In genomic region chr2:85914525-85914881, GRCh38 we compare ENCODE assay signal across 16 cellular contexts. TPM values are rescaled to one million over a fixed set of nuclear protein-coding genes. Genes with fewer than 3 reads are reported as not detected.
A peak's percentile ranks its signal among the peaks of the same experiment; 100 is the strongest.
DNase-seq lines count a peak whose midpoint lies in the region; ATAC-seq, FAIRE-seq and TF ChIP-seq lines count a peak whose summit lies in the region.
"Had no signal": no experiment of that assay in that cellular context is flagged by ENCODE, and none has a peak within 500 bp of the region (broad histone marks: within the 10 kb centered on the region; RNA-seq: fewer than 3 reads in every experiment).

No MANE protein-coding gene starts in this region.

- H3K79me2 ChIP-seq in H1 (ENCODE audit: control insufficient read depth in 1 of 2, insufficient read depth in 2 of 2, low read length in 2 of 2): no peaks in the 10 kb centered on the region

- H3K4me1 ChIP-seq in A549 (peaks cover 44% of the 10 kb centered on the region), IMR-90 (ENCODE audit: control insufficient read depth, insufficient read depth, low read length) (peaks cover 5% of the 10 kb centered on the region), H1 (replicated peaks in 1 of 4; ENCODE audit: control insufficient read depth in 3 of 4, insufficient read depth in 4 of 4, low read length in 3 of 4) (no peaks in the 10 kb centered on the region), esophagus squamous epithelium (peaks cover 0 to 41% (median 14%) of the 10 kb centered on the region in 3 donors)
- H3K4me1 ChIP-seq: BE2C had no signal

- H3K56ac ChIP-seq in IMR-90 (ENCODE audit: extremely low read depth, insufficient read depth, low read length): no peak overlapping the region
- H3K56ac ChIP-seq in H1 (replicated peaks; ENCODE audit: insufficient read length, low read depth, low read length): no peak overlapping the region

- H3K36me3 ChIP-seq in IMR-90 (ENCODE audit: control insufficient read depth, insufficient read depth, low read length) (no peaks in the 10 kb centered on the region), H1 (ENCODE audit: control insufficient read depth in 2 of 4, insufficient read depth in 4 of 4, low read length in 3 of 4) (no peaks in the 10 kb centered on the region), WERI-Rb-1 (no peaks in the 10 kb centered on the region), esophagus squamous epithelium (no peaks in the 10 kb centered on the region)
- H3K36me3 ChIP-seq: BE2C had no signal

- FAIRE-seq in A549 (lab: Jason Lieb, UNC) (no peak), H1 (lab: Jason Lieb, UNC) (no peak)
- FAIRE-seq: RCC 7860 had no signal

- H3K79me1 ChIP-seq in IMR-90 (ENCODE audit: low read depth in 1 of 2, low read length in 2 of 2) (no peaks in the 10 kb centered on the region), H1 (ENCODE audit: low read depth, low read length) (no peaks in the 10 kb centered on the region)

- no peaks in the 10 kb centered on the region for H3K36me3 Mint-ChIP-seq in nephron (ENCODE audit: low read depth)

- H3K9me3 ChIP-seq in A549 (no peaks in the 10 kb centered on the region), IMR-90 (ENCODE audit: control insufficient read depth, insufficient read depth, low read length) (no peaks in the 10 kb centered on the region), H1 (ENCODE audit: insufficient read depth in 2 of 2, low read depth in 1 of 2, low read length in 1 of 2) (no peaks in the 10 kb centered on the region), WERI-Rb-1 (ENCODE audit: severe bottlenecking) (no peaks in the 10 kb centered on the region), esophagus squamous epithelium (no peaks in the 10 kb centered on the region)
- H3K9me3 ChIP-seq: BE2C had no signal

- CTCF ChIA-PET in A549 (lab: Yijun Ruan, JAX) (interaction anchor here (0.6 to 10.4 kb wide), 5 partner anchors 10 to 168 kb away, joined by 3 to 95 read pairs (median 5); partner anchors contain the start of gene ST3GAL5), IMR-90 (lab: Yijun Ruan, JAX) (interaction anchor here (1.0 kb wide), 1 partner anchor 26 kb away, joined by 3 read pairs; the partner anchor contains the start of gene ST3GAL5), H1 (lab: Charles Lee; ENCODE audit: partially characterized antibody) (no interaction called here)

- H2BK20ac ChIP-seq in IMR-90 (ENCODE audit: low read depth, low read length): no peak overlapping the region
- no peak overlapping the region for H2BK20ac ChIP-seq in H1 (ENCODE audit: low read length)

- H2AFZ ChIP-seq in IMR-90 (replicated peaks; ENCODE audit: low read length, poor library complexity) (no peak overlapping the region), H1 (ENCODE audit: low read length) (no peak overlapping the region)

- in situ Hi-C loops in IMR-90 (cut with MboI; ENCODE audit: low sequenced_read_pairs): no loop called here

- intact Hi-C loops in IMR-90 (cut with micrococcal nuclease) (loop anchor here (10.0 kb wide), 1 partner anchor 920 kb away; no protein-coding TSS in a partner anchor), esophagus squamous epithelium (cut with DNase I) (no loop called here)

- H2AK5ac ChIP-seq in IMR-90 (ENCODE audit: low read depth, low read length): peak overlapping the region; percentile 66; the same call in 1 of the 2 replicates
- no peak overlapping the region for H2AK5ac ChIP-seq in H1 (ENCODE audit: low read depth, low read length)

- no peak overlapping the region for H2BK12ac ChIP-seq in H1 (ENCODE audit: low read depth, low read length)

- H3K9ac ChIP-seq in IMR-90 (ENCODE audit: low read depth, low read length): no peak overlapping the region
- no peak overlapping the region for H3K9ac ChIP-seq in H1 (replicated peaks in 1 of 4; ENCODE audit: extremely low read depth in 1 of 4, low read depth in 3 of 4, low read length in 3 of 4)

- H3K14ac ChIP-seq in IMR-90 (replicated peaks; ENCODE audit: low read depth, low read length): no peak overlapping the region
- no peak overlapping the region for H3K14ac ChIP-seq in H1 (ENCODE audit: insufficient read length)

- H3K4me3 Mint-ChIP-seq in nephron: no peak overlapping the region

- peaks cover 3% of the 10 kb centered on the region; the same call in 1 of the 2 replicates for H3K9me1 ChIP-seq in IMR-90 (ENCODE audit: insufficient read depth, low read length)

- H3K4ac ChIP-seq in IMR-90 (ENCODE audit: low read depth, low read length) (no peak overlapping the region), H1 (replicated peaks; ENCODE audit: insufficient read length, low read depth, low read length) (no peak overlapping the region)

- H3K27me3 Mint-ChIP-seq in nephron (ENCODE audit: low read depth): no peaks in the 10 kb centered on the region

- TF ChIP-seq EP300 in A549 (IDR thresholded peaks at IDR 0.05): no peak
- TF ChIP-seq EP300 in H1 (IDR thresholded peaks at IDR 0.05; ENCODE audit: borderline replicate concordance in 1 of 2, low read depth in 2 of 2, low read length in 2 of 2): no peak

- H3K18ac ChIP-seq in IMR-90 (ENCODE audit: low read depth, low read length): no peak overlapping the region
- no peak overlapping the region for H3K18ac ChIP-seq in H1 (ENCODE audit: extremely low read depth, low read length)

- H3K27me3 ChIP-seq in IMR-90 (ENCODE audit: control insufficient read depth, insufficient read depth, low read length) (no peaks in the 10 kb centered on the region), H1 (replicated peaks in 1 of 4; ENCODE audit: control insufficient read depth in 3 of 4, extremely low read depth in 1 of 4, insufficient read depth in 3 of 4, low read length in 3 of 4) (no peaks in the 10 kb centered on the region), WERI-Rb-1 (ENCODE audit: insufficient read depth, low read depth, severe bottlenecking) (no peaks in the 10 kb centered on the region), esophagus squamous epithelium (peaks cover 0 to 24% (median 0%) of the 10 kb centered on the region in 4 donors)
- H3K27me3 ChIP-seq: BE2C had no signal

- dilution Hi-C loops in IMR-90 (cut with HindIII; ENCODE audit: low sequenced_read_pairs, unreplicated experiment): no loop called here

- peak overlapping the region in 2 of 3 experiments; percentile 67 to 72 for H3K27ac Mint-ChIP-seq in nephron

- no peaks in the 10 kb centered on the region for H3K9me3 Mint-ChIP-seq in nephron

- no peak overlapping the region for H3K4me3 ChIP-seq in A549
- no peak overlapping the region for H3K4me3 ChIP-seq in IMR-90 (ENCODE audit: insufficient read depth, low read depth, low read length)
- no peak overlapping the region for H3K4me3 ChIP-seq in H1 (ENCODE audit: extremely low read depth in 1 of 4, insufficient read depth in 2 of 4, low read depth in 3 of 4, low read length in 4 of 4)
- no peak overlapping the region for H3K4me3 ChIP-seq in WERI-Rb-1 (ENCODE audit: low read depth, low read length)
- no peak overlapping the region for H3K4me3 ChIP-seq in esophagus squamous epithelium

- TF ChIP-seq POLR2A in A549 (IDR thresholded peaks at IDR 0.05; ENCODE audit: low read length): no peak
- no peak for TF ChIP-seq POLR2A in IMR-90 (IDR thresholded peaks at IDR 0.05; ENCODE audit: low read depth, low read length)
- no peak for TF ChIP-seq POLR2A in H1 (IDR thresholded peaks at IDR 0.05; ENCODE audit: control extremely low read depth in 1 of 2, low read depth in 2 of 2, low read length in 2 of 2)
- no peak for TF ChIP-seq POLR2A in esophagus squamous epithelium (IDR thresholded peaks at IDR 0.05)

- TF ChIP-seq RAD21 in A549 (conservative IDR thresholded peaks at IDR 0.05 in 1 of 2, IDR thresholded peaks at IDR 0.05 in 1 of 2): no peak
- no peak for TF ChIP-seq RAD21 in IMR-90 (IDR thresholded peaks at IDR 0.05; ENCODE audit: low read length)
- TF ChIP-seq RAD21 in H1 (IDR thresholded peaks at IDR 0.05 in 1 of 2, conservative IDR thresholded peaks at IDR 0.05 in 1 of 2; ENCODE audit: low read depth in 2 of 2, low read length in 2 of 2): no peak

- H4K20me1 ChIP-seq in IMR-90 (ENCODE audit: insufficient read depth, low read length): peaks cover 4% of the 10 kb centered on the region; the same call in 1 of the 2 replicates
- H4K20me1 ChIP-seq in H1 (replicated peaks in 1 of 2; ENCODE audit: control insufficient read depth in 1 of 2, insufficient read depth in 2 of 2, low read length in 2 of 2): no peaks in the 10 kb centered on the region

- H3K23ac ChIP-seq in IMR-90 (ENCODE audit: low read depth, low read length): no peak overlapping the region
- H3K23ac ChIP-seq in H1 (ENCODE audit: insufficient read length): no peak overlapping the region

- ATAC-seq in A549 (no peak), IMR-90 (ENCODE audit: low read depth) (no peak)

- H4K8ac ChIP-seq in IMR-90 (ENCODE audit: low read depth in 2 of 2, low read length in 2 of 2): no peak overlapping the region
- no peak overlapping the region for H4K8ac ChIP-seq in H1 (ENCODE audit: extremely low read depth, insufficient read depth, low read length)

- H2AK9ac ChIP-seq in IMR-90 (replicated peaks; ENCODE audit: low read depth, low read length, poor library complexity): no peak overlapping the region

- POLR2A ChIA-PET in A549 (lab: Yijun Ruan, JAX) (no interaction called here), IMR-90 (lab: Charles Lee; ENCODE audit: unreplicated experiment) (no interaction called here), H1 (lab: Charles Lee; ENCODE audit: partially characterized antibody) (no interaction called here)

- no peak for TF ChIP-seq CTCF in A549 (IDR thresholded peaks at IDR 0.05)
- TF ChIP-seq CTCF in IMR-90 (conservative IDR thresholded peaks at IDR 0.05; ENCODE audit: low read depth, low read length): no peak
- TF ChIP-seq CTCF in H1 (IDR thresholded peaks at IDR 0.05; ENCODE audit: control extremely low read depth in 1 of 3, insufficient read depth in 1 of 3, low read depth in 1 of 3, low read length in 3 of 3): no peak
- TF ChIP-seq CTCF in nephron (IDR thresholded peaks at IDR 0.05; ENCODE audit: unreplicated experiment in 3 of 3): no peak
- no peak for TF ChIP-seq CTCF in WERI-Rb-1 (IDR thresholded peaks at IDR 0.05; ENCODE audit: low read depth, low read length)
- TF ChIP-seq CTCF in esophagus squamous epithelium (IDR thresholded peaks at IDR 0.05): no peak

- H2BK15ac ChIP-seq in IMR-90 (ENCODE audit: low read depth, low read length): no peak overlapping the region; the same call in 2 of the 3 replicates
- H2BK15ac ChIP-seq in H1 (ENCODE audit: low read length): no peak overlapping the region

- BruUV-seq in IMR-90 (replicated peaks; lab: Mats Ljungman, UMichigan): no TSS peak

- no peak overlapping the region for H4K5ac ChIP-seq in IMR-90 (ENCODE audit: low read depth, low read length)
- no peak overlapping the region for H4K5ac ChIP-seq in H1 (ENCODE audit: insufficient read length, low read depth, low read length)

- WGBS in A549 (ENCODE audit: missing lambda C conversion rate): 71% methylated on average over 2 of the region's 2 CpGs
- WGBS in IMR-90 (ENCODE audit: extremely low coverage in 2 of 2, insufficient read length in 1 of 2), 2 experiments: 100% methylated on average over 1 of the region's 2 CpGs; no CpG with 5 or more reads in 1 of the 2 experiments
- whole genome bisulfite sequencing in H1 (ENCODE audit: extremely low coverage in 1 of 2, insufficient coverage in 1 of 2, insufficient read length in 1 of 2, insufficient replicate concordance in 2 of 2, low coverage in 1 of 2, low lambda C conversion rate in 2 of 2, missing lambda C conversion rate in 1 of 2), 2 experiments: 46% methylated on average over 2 of the region's 2 CpGs; no CpG with 5 or more reads in 1 of the 2 experiments
- WGBS in esophagus squamous epithelium, 2 donors: 50% methylated on average over 2 of the region's 2 CpGs

- no peak overlapping the region for H2BK120ac ChIP-seq in IMR-90 (ENCODE audit: low read depth, low read length)
- no peak overlapping the region for H2BK120ac ChIP-seq in H1 (replicated peaks; ENCODE audit: low read depth, low read length)

- DNase-seq in A549 (ENCODE audit: low read depth in 1 of 2, low spot score in 1 of 2): no peak
- DNase-seq in IMR-90: no peak
- DNase-seq in H1 (ENCODE audit: low read depth in 1 of 2, low spot score in 2 of 2): no peak
- DNase-seq in NCI-H524 treated with DMSO at 0.1 percent for 48 hours (lab: John Stamatoyannopoulos, UW): no peak
- no peak for DNase-seq in WERI-Rb-1
- no peak for DNase-seq in esophagus squamous epithelium (lab: John Stamatoyannopoulos, UW)
- no peak for DNase-seq in NCI-H1436 (lab: John Stamatoyannopoulos, UW)
- DNase-seq: ACHN, BE2C, DMS 273 treated with DMSO at 0.1 percent for 48 hours, GOT3, NCI-H1092, NCI-H446 treated with DMSO at 0.1 percent for 48 hours, SHP77 treated with DMSO at 0.1 percent for 48 hours had no signal

- no peak overlapping the region for H2BK5ac ChIP-seq in IMR-90 (ENCODE audit: low read depth, low read length, poor library complexity, severe bottlenecking)
- H2BK5ac ChIP-seq in H1 (ENCODE audit: low read depth, low read length): 0 out of 2 replicates have a peak overlapping the region, but pooled peaks have one; percentile 54

- no peak overlapping the region for H3K4me2 ChIP-seq in A549
- H3K4me2 ChIP-seq in IMR-90 (ENCODE audit: low read depth, low read length): no peak overlapping the region
- H3K4me2 ChIP-seq in H1 (ENCODE audit: insufficient read depth in 1 of 2, low read depth in 2 of 2, low read length in 2 of 2): no peak overlapping the region

- H4K91ac ChIP-seq in IMR-90 (ENCODE audit: insufficient read depth, low read depth, low read length): no peak overlapping the region
- no peak overlapping the region for H4K91ac ChIP-seq in H1 (replicated peaks; ENCODE audit: insufficient read length, low read length)

- H3K4me1 Mint-ChIP-seq in nephron: peaks cover 21% of the 10 kb centered on the region

- H3K27ac ChIP-seq in A549 (peak overlapping the region; percentile 27 to 66), IMR-90 (ENCODE audit: insufficient read depth, low read length) (no peak overlapping the region), H1 (ENCODE audit: low read depth, low read length) (no peak overlapping the region), WERI-Rb-1 (no peak overlapping the region), esophagus squamous epithelium (peak overlapping the region in 2 of 4 donors; percentile 50 to 79)

- no peaks in the 10 kb centered on the region for H3K23me2 ChIP-seq in H1 (ENCODE audit: low read depth, low read length)

RNA-seq across cellular contexts. Expression of gene ST3GAL5, which starts 25.7 kb away (rescaled TPM):
- polyA plus RNA-seq in A549 (2011; rRNA removed) (115 and 119 TPM in 2 replicates), A549 (2017; fragmentation: RNase III; extraction: RNeasy Plus Mini Kit Qiagen cat#74134 plus additional on column Dnase treatment) (34.1 to 36.9 TPM (median 35.9 TPM) in 3 replicates), IMR-90 (2012; rRNA removed) (19.2 and 21.0 TPM in 2 replicates), H1 (2011; rRNA removed) (1.6 and 1.9 TPM in 2 replicates)
- polyA plus RNA-seq in A549 (2012; cell fraction: cytosol; rRNA removed): 48.7 and 50.3 TPM in 2 replicates
- 37.9 and 52.9 TPM in 2 replicates for polyA plus RNA-seq in A549 (2012; cell fraction: nucleus; rRNA removed)
- polyA minus RNA-seq in A549 (2011; rRNA and poly(A)+ RNA removed): 59.3 and 67.7 TPM in 2 replicates
- total RNA-seq in IMR-90 (2012; rRNA removed) (16.8 and 18.6 TPM in 2 replicates), esophagus squamous epithelium (10 to 100 TPM in 1 of 4 donors, 1 to 10 TPM in 3; 1.3 to 13.5 (median 5.2) TPM)
- polyA plus RNA-seq in IMR-90 (2012; cell fraction: cytosol; rRNA removed): 7.8 and 18.4 TPM in 2 replicates
- 8.6 and 21.3 TPM in 2 replicates for polyA plus RNA-seq in IMR-90 (2012; cell fraction: nucleus; rRNA removed; ENCODE audit: low replicate concordance)
- 3.0 and 4.5 TPM in 2 replicates for total RNA-seq in H1 (2021; fragmentation: NEBNext Ultra II Directional; extraction: Animal tissue kit (Norgen Biotek cat#: 25700))
- 2.4 TPM for polyA plus RNA-seq in H1 (2011; cell fraction: cytosol; rRNA removed)
- polyA plus RNA-seq in H1 (2011; cell fraction: nucleus; rRNA removed): 1.8 TPM
- 2.3 to 3.2 TPM (median 2.6 TPM) in 4 replicates for polyA plus RNA-seq in H1 (2012, experiment 1 of 2)
- 1.3 TPM for polyA plus RNA-seq in H1 (2012, experiment 2 of 2)
- polyA plus RNA-seq in H1 (2013, experiment 1 of 2): 3.6 TPM
- 3.3 TPM for polyA plus RNA-seq in H1 (2013, experiment 2 of 2)
- 4.4 and 6.3 TPM in 2 replicates for polyA minus RNA-seq in H1 (2011; rRNA and poly(A)+ RNA removed)
- 2.9 TPM for polyA minus RNA-seq in H1 (2011; cell fraction: cytosol; rRNA and poly(A)+ RNA removed)
- polyA minus RNA-seq in H1 (2011; cell fraction: nucleus; rRNA and poly(A)+ RNA removed): 8.2 TPM

Comparison
In these comparisons a context has a peak if more than half of its experiments do, and no peak if none do; other contexts are left out.
1. H3K27ac ChIP-seq: peak in A549 (2 of 2); none in IMR-90 (single experiment), H1 (single experiment) and WERI-Rb-1 (single experiment).